Comparison of ENCODE assay signal across 20 cellular contexts in genomic region chr7:36810032-36810431, GRCh38.
DNase-seq lines count a peak whose midpoint lies in the region; ATAC-seq and TF ChIP-seq lines count a peak whose summit lies in the region.
"Had no signal": no experiment of that assay in that cellular context is flagged by ENCODE, and none has a peak within 500 bp of the region (broad histone marks: within the 10 kb centered on the region; RNA-seq: fewer than 3 reads in every experiment).

No MANE protein-coding gene starts in this region.

- H3K9me3 ChIP-seq in SK-N-SH, result 0 out of 2 replicates have a peak, but pooled peaks cover 4% of the 10 kb centered on the region
- H3K9me3 ChIP-seq: A549; BE2C; BLaER1 treated with 17β-estradiol and CSF1 and Interleukin-3, amounts not matched to agents 10 nM and 100 nM; HAP-1 had no signal

- H3K79me2 ChIP-seq in SK-N-SH (ENCODE audit: insufficient read depth), result no peaks in the 10 kb centered on the region

- peaks cover 14% of the 10 kb centered on the region for H3K9me3 Mint-ChIP-seq in activated CD4-positive, alpha-beta T cell treated with anti-CD3 and anti-CD28 coated beads, Interleukin-2, amount 10 ng/mL, durations not matched to agents 24 days and 14 days
- H3K9me3 Mint-ChIP-seq: CD4-positive, alpha-beta T cell; CD8-positive, alpha-beta memory T cell; GM23338 had no signal

- H3K27ac ChIP-seq in SK-N-SH (ENCODE audit: low read depth in 2 of 2, low read length in 1 of 2), result peak overlapping the region in 1 of 2 experiments; percentile 95; a peak in 2 of 4 replicates
- H3K27ac ChIP-seq: A549; BLaER1 treated with 17β-estradiol and CSF1 and Interleukin-3, amounts not matched to agents 10 nM and 100 nM had no signal

- H3F3A ChIP-seq in SK-N-SH (replicated peaks; ENCODE audit: insufficient read depth), result no peaks in the 10 kb centered on the region

- WGBS in SK-N-SH (ENCODE audit: low lambda C conversion rate), result 6% methylated on average over 1 of the region's 1 CpG

- no peak overlapping the region for H3K9ac ChIP-seq in SK-N-SH
- H3K9ac ChIP-seq: BLaER1 treated with 17β-estradiol and CSF1 and Interleukin-3, amounts not matched to agents 10 nM and 100 nM had no signal

- CTCF ChIA-PET in SK-N-SH (lab: Yijun Ruan, JAX), result interaction anchor here (0.8 to 2.0 kb wide), 8 partner anchors 60 to 392 kb away, joined by 3 to 9 read pairs (median 5); no protein-coding TSS in a partner anchor

- H3K27me3 Mint-ChIP-seq in activated CD4-positive, alpha-beta T cell treated with anti-CD3 and anti-CD28 coated beads, Interleukin-2, amount 10 ng/mL, durations not matched to agents 24 days and 14 days, result peaks cover 4% of the 10 kb centered on the region

- no peak for ATAC-seq in GM21423 (IDR thresholded peaks at IDR 0.05; ENCODE audit: unreplicated experiment)
- ATAC-seq in HG02759 (IDR thresholded peaks at IDR 0.05; ENCODE audit: unreplicated experiment), result no peak
- ATAC-seq: A549, GM23338 had no signal

- H3K4me1 Mint-ChIP-seq in activated CD4-positive, alpha-beta T cell treated with anti-CD3 and anti-CD28 coated beads, Interleukin-2, amount 10 ng/mL, durations not matched to agents 24 days and 14 days, result peaks cover 11% of the 10 kb centered on the region
- H3K4me1 Mint-ChIP-seq: GM23338 had no signal

- H3K4me3 ChIP-seq in SK-N-SH (ENCODE audit: low read depth in 2 of 2, low read length in 1 of 2), result no peak overlapping the region
- H3K4me3 ChIP-seq: A549; BLaER1 treated with 17β-estradiol and CSF1 and Interleukin-3, amounts not matched to agents 10 nM and 100 nM; GM23338; HAP-1 had no signal

- TF ChIP-seq RAD21 in SK-N-SH (IDR thresholded peaks at IDR 0.05; ENCODE audit: low read length), result no peak

- no peak overlapping the region for H3K4me2 ChIP-seq in SK-N-SH
- H3K4me2 ChIP-seq: A549, GM23338 had no signal

- no peak overlapping the region for H3K4me3 Mint-ChIP-seq in activated CD4-positive, alpha-beta T cell treated with anti-CD3 and anti-CD28 coated beads, Interleukin-2, amount 10 ng/mL, durations not matched to agents 24 days and 14 days
- H3K4me3 Mint-ChIP-seq: CD14-positive monocyte; CD4-positive, alpha-beta T cell; GM23338; HFFc6 had no signal

- TF ChIP-seq CTCF in SK-N-SH (IDR thresholded peaks at IDR 0.05), result no peak

- H3K4me1 ChIP-seq in SK-N-SH (ENCODE audit: control insufficient read depth in 1 of 2, insufficient read depth in 2 of 2, low read depth in 1 of 2, low read length in 1 of 2), result peaks cover 0 to 26% of the 10 kb centered on the region in 2 experiments; a peak in 2 of 4 replicates
- H3K4me1 ChIP-seq: A549, BE2C, HAP-1 had no signal

- no peaks in the 10 kb centered on the region for H3K9me2 ChIP-seq in SK-N-SH

- no peak overlapping the region for H3K27ac Mint-ChIP-seq in activated CD4-positive, alpha-beta T cell treated with anti-CD3 and anti-CD28 coated beads, Interleukin-2, amount 10 ng/mL, durations not matched to agents 24 days and 14 days
- H3K27ac Mint-ChIP-seq: CD14-positive monocyte; CD4-positive, alpha-beta T cell; GM23338; HFFc6 had no signal

- TF ChIP-seq EP300 in SK-N-SH (IDR thresholded peaks at IDR 0.05; ENCODE audit: borderline replicate concordance in 1 of 2, low read depth in 1 of 2, low read length in 1 of 2), result peak in 1 of 2 experiments; percentile 75; a peak in 2 of 4 replicates

- peaks cover 2% of the 10 kb centered on the region for H3K36me3 Mint-ChIP-seq in activated CD4-positive, alpha-beta T cell treated with anti-CD3 and anti-CD28 coated beads, Interleukin-2, amount 10 ng/mL, durations not matched to agents 24 days and 14 days (ENCODE audit: low read depth)
- H3K36me3 Mint-ChIP-seq: CD14-positive monocyte had no signal

- POLR2A ChIA-PET in SK-N-SH (lab: Yijun Ruan, JAX), result interaction anchor here (1.1 to 1.4 kb wide), 2 partner anchors 115 to 157 kb away, joined by 3 to 4 read pairs; no protein-coding TSS in a partner anchor

- H2AFZ ChIP-seq in SK-N-SH (ENCODE audit: low read depth), result no peak overlapping the region
- H2AFZ ChIP-seq: GM23338 had no signal

- H3K36me3 ChIP-seq in SK-N-SH (replicated peaks in 1 of 2; ENCODE audit: control insufficient read depth in 1 of 2, insufficient read depth in 2 of 2, low read length in 1 of 2), result no peaks in the 10 kb centered on the region
- H3K36me3 ChIP-seq: BE2C; BLaER1 treated with 17β-estradiol and CSF1 and Interleukin-3, amounts not matched to agents 10 nM and 100 nM; HAP-1 had no signal

- peak; percentile 12 for DNase-seq in activated CD4-positive, alpha-beta T cell treated with anti-CD3 and anti-CD28 coated beads, Interleukin-2, amount 10 ng/mL, durations not matched to agents 24 days and 14 days
- DNase-seq in activated CD4-positive, alpha-beta T cell treated with anti-CD3 and anti-CD28 coated beads, Interleukin-2, amount 50 U/mL, for 1 hour, result no peak
- DNase-seq in SK-N-SH, result peak; percentile 69
- peak; percentile 47 for DNase-seq in cerebellum (ENCODE audit: low spot score)
- DNase-seq in H4 (ENCODE audit: low spot score), result no peak
- DNase-seq: 8988T; ACHN; AML-193; BE2C; CD4-positive, alpha-beta T cell; CD8-positive, alpha-beta memory T cell; DMS79 treated with DMSO at 0.1 percent for 48 hours; HFFc6 had no signal

- no peaks in the 10 kb centered on the region for H4K20me1 ChIP-seq in SK-N-SH (ENCODE audit: insufficient read depth)
- H4K20me1 ChIP-seq: BLaER1 treated with 17β-estradiol and CSF1 and Interleukin-3, amounts not matched to agents 10 nM and 100 nM had no signal

- intact Hi-C loops in activated CD4-positive, alpha-beta T cell treated with anti-CD3 and anti-CD28 coated beads, Interleukin-2, amount 10 ng/mL, durations not matched to agents 24 days and 14 days (cut with micrococcal nuclease), result no loop called here

- no peaks in the 10 kb centered on the region for H3K27me3 ChIP-seq in SK-N-SH (ENCODE audit: insufficient read depth)
- H3K27me3 ChIP-seq: BE2C; BLaER1 treated with 17β-estradiol and CSF1 and Interleukin-3, amounts not matched to agents 10 nM and 100 nM had no signal

TF ChIP-seq in SK-N-SH, 30 proteins besides CTCF, POLR2A, EP300 and RAD21:
- TF ChIP-seq RCOR1 (IDR thresholded peaks at IDR 0.05; ENCODE audit: low read length), result 0 out of 2 replicates have a peak, but pooled peaks have one; percentile 20
- 0 out of 2 replicates have a peak, but pooled peaks have one; percentile 9 for TF ChIP-seq RFX5 (IDR thresholded peaks at IDR 0.05; ENCODE audit: low read length)
- TF ChIP-seq RXRA (IDR thresholded peaks at IDR 0.05; ENCODE audit: borderline replicate concordance, low read depth), result no peak
- no peak for TF ChIP-seq FOSL2 (IDR thresholded peaks at IDR 0.05; ENCODE audit: borderline replicate concordance, low read depth)
- peak; percentile 62 for TF ChIP-seq CHD2 (IDR thresholded peaks at IDR 0.05; ENCODE audit: low read length, partially characterized antibody)
- peak; percentile 22; the same call in 1 of the 2 replicates for TF ChIP-seq GATA2 (CRISPR knock-in tag; IDR thresholded peaks at IDR 0.05)

Comparison
In these comparisons a context has a peak if more than half of its experiments do, and no peak if none do; other contexts are left out.
1. DNase-seq: peak in activated CD4-positive, alpha-beta T cell treated with anti-CD3 and anti-CD28 coated beads, Interleukin-2, amount 10 ng/mL, durations not matched to agents 24 days and 14 days (single experiment), SK-N-SH (single experiment) and cerebellum (single experiment); none in activated CD4-positive, alpha-beta T cell treated with anti-CD3 and anti-CD28 coated beads, Interleukin-2, amount 50 U/mL, for 1 hour (single experiment) and H4 (single experiment).